In genomic region chr2:219736196-219736595, GRCh38 we compare ENCODE assay signal across 8 cellular contexts.
DNase-seq lines count a peak whose midpoint lies in the region; ATAC-seq and TF ChIP-seq lines count a peak whose summit lies in the region.

No MANE protein-coding gene starts in this region.

- no peak for TF ChIP-seq POLR2A in erythroblast (IDR thresholded peaks at IDR 0.05; ENCODE audit: low read length)

- peak; percentile 22 for DNase-seq in DMS79 (lab: John Stamatoyannopoulos, UW)
- DNase-seq in MM.1S: peak; percentile 35
- DNase-seq in RPMI7951 (ENCODE audit: low read depth): peak; percentile 72
- DNase-seq in erythroblast (lab: John Stamatoyannopoulos, UW): peak; percentile 32 to 54
- peak; percentile 63 for DNase-seq in neural crest cell (ENCODE audit: low read depth, low spot score)
- DNase-seq in stimulated activated naive CD4-positive, alpha-beta T cell treated with Interleukin-2 at 50 U/mL for 16 hours (lab: John Stamatoyannopoulos, UW): no peak
- DNase-seq in effector CD4-positive, alpha-beta T cell: no peak

- H4K20me1 ChIP-seq in MM.1S (ENCODE audit: insufficient read depth, low read length): no peaks in the 10 kb centered on the region

- no peaks in the 10 kb centered on the region for H3K27me3 ChIP-seq in MM.1S (replicated peaks; ENCODE audit: insufficient read depth, low read length)

- H3K79me2 ChIP-seq in MM.1S (ENCODE audit: low read length): no peaks in the 10 kb centered on the region

- H3K4me2 ChIP-seq in MM.1S (ENCODE audit: low read depth, low read length): no peak overlapping the region

- no peaks in the 10 kb centered on the region for H3K9me3 Mint-ChIP-seq in neural crest cell

- H2AFZ ChIP-seq in MM.1S (ENCODE audit: low read length): no peak overlapping the region

- H3K36me3 Mint-ChIP-seq in neural crest cell (ENCODE audit: low read depth): no peaks in the 10 kb centered on the region

- no peak overlapping the region for H3K4me3 ChIP-seq in MM.1S (ENCODE audit: low read length)

- H3K36me3 ChIP-seq in MM.1S (replicated peaks; ENCODE audit: insufficient read depth, low read length): no peaks in the 10 kb centered on the region

- no peak overlapping the region for H3K4me3 Mint-ChIP-seq in neural crest cell

- H3K9ac ChIP-seq in MM.1S (ENCODE audit: low read length): no peak overlapping the region

- ATAC-seq in HG02852 (IDR thresholded peaks at IDR 0.05; ENCODE audit: unreplicated experiment): no peak

- no peaks in the 10 kb centered on the region for H3K4me1 ChIP-seq in MM.1S (ENCODE audit: low read length)

- peaks cover under 1% of the 10 kb centered on the region for H3K27me3 Mint-ChIP-seq in neural crest cell (ENCODE audit: low read depth)

- no peak overlapping the region for H3K27ac ChIP-seq in MM.1S (ENCODE audit: low read length)

- TF ChIP-seq CTCF in MM.1S (IDR thresholded peaks at IDR 0.05; ENCODE audit: low read length): peak; percentile 55
- peak; percentile 81 for TF ChIP-seq CTCF in neural crest cell (conservative IDR thresholded peaks at IDR 0.05)

- no peaks in the 10 kb centered on the region for H3F3A ChIP-seq in MM.1S (ENCODE audit: insufficient read depth, low read length)

- no peak overlapping the region for H3K27ac Mint-ChIP-seq in neural crest cell (ENCODE audit: unreplicated experiment)

- H3K4me1 Mint-ChIP-seq in neural crest cell: peaks cover 10% of the 10 kb centered on the region

- no peaks in the 10 kb centered on the region for H3K9me3 ChIP-seq in MM.1S (replicated peaks; ENCODE audit: insufficient read depth, low read length)

- no peaks in the 10 kb centered on the region for H3K9me2 ChIP-seq in MM.1S (replicated peaks; ENCODE audit: insufficient read depth, low read length)

Comparison
In these comparisons a context has a peak if more than half of its experiments do, and no peak if none do; other contexts are left out.
1. DNase-seq: peak in DMS79 (single experiment), MM.1S (single experiment), RPMI7951 (single experiment), erythroblast (2 of 2) and neural crest cell (single experiment); none in stimulated activated naive CD4-positive, alpha-beta T cell treated with Interleukin-2 at 50 U/mL for 16 hours (single experiment) and effector CD4-positive, alpha-beta T cell (single experiment).